Comparison of ENCODE assay signal across 17 cellular contexts in genomic region chrX:7330971-7331746, GRCh38.
DNase-seq lines count a peak whose midpoint lies in the region; TF ChIP-seq lines count a peak whose summit lies in the region.
"Had no signal": no experiment of that assay in that cellular context is flagged by ENCODE, and none has a peak within 500 bp of the region (broad histone marks: within the 10 kb centered on the region; RNA-seq: fewer than 3 reads in every experiment).

No MANE protein-coding gene starts in this region.

- no peaks in the 10 kb centered on the region for H3K36me3 ChIP-seq in neuronal stem cell (replicated peaks in 1 of 2; ENCODE audit: control insufficient read depth in 2 of 2, insufficient read depth in 2 of 2, low read length in 2 of 2)
- H3K36me3 ChIP-seq: neutrophil had no signal

- no peak overlapping the region for H4K8ac ChIP-seq in neuronal stem cell (ENCODE audit: low read depth, low read length)

- H4K91ac ChIP-seq in neuronal stem cell (ENCODE audit: low read depth, low read length, poor library complexity): no peak overlapping the region

- peak; percentile 89 for DNase-seq in AG04449 (ENCODE audit: low read depth, low spot score)
- peak; percentile 80 for DNase-seq in HS-5 (ENCODE audit: low read depth)
- no peak for DNase-seq in coronary artery (ENCODE audit: low spot score)
- no peak for DNase-seq in neuronal stem cell (ENCODE audit: low spot score)
- DNase-seq in NCI-H510A treated with DMSO at 0.1 percent for 48 hours (lab: John Stamatoyannopoulos, UW): no peak
- no peak for DNase-seq in NCI-H524 (lab: John Stamatoyannopoulos, UW)
- no peak for DNase-seq in LoVo (ENCODE audit: low spot score)
- no peak for DNase-seq in activated naive CD8-positive, alpha-beta T cell treated with anti-CD3 and anti-CD28 coated beads for 36 hours
- DNase-seq: activated naive CD8-positive, alpha-beta T cell treated with anti-CD3 and anti-CD28 coated beads, Interleukin-2, amount 10 ng/mL, durations not matched to agents 7 days and 5 days; DMS79 treated with DMSO at 0.1 percent for 48 hours; endodermal cell; MM.1S; NCI-H2171 had no signal

- no peaks in the 10 kb centered on the region for H3K27me3 Mint-ChIP-seq in activated naive CD8-positive, alpha-beta T cell treated with anti-CD3 and anti-CD28 coated beads for 36 hours
- H3K27me3 Mint-ChIP-seq: activated naive CD8-positive, alpha-beta T cell treated with anti-CD3 and anti-CD28 coated beads, Interleukin-2, amount 10 ng/mL, durations not matched to agents 7 days and 5 days had no signal

- no peak overlapping the region for H2BK15ac ChIP-seq in neuronal stem cell (ENCODE audit: low read length)

- H3K9me3 Mint-ChIP-seq in activated naive CD8-positive, alpha-beta T cell treated with anti-CD3 and anti-CD28 coated beads for 36 hours: peaks cover 1% of the 10 kb centered on the region
- H3K9me3 Mint-ChIP-seq: activated naive CD8-positive, alpha-beta T cell treated with anti-CD3 and anti-CD28 coated beads, Interleukin-2, amount 10 ng/mL, durations not matched to agents 7 days and 5 days; endodermal cell had no signal

- H3K4me2 ChIP-seq in neuronal stem cell (ENCODE audit: insufficient read depth, low read length, poor library complexity, severe bottlenecking): no peak overlapping the region
- H3K4me2 ChIP-seq: BLaER1 had no signal

- no peak overlapping the region for H2BK120ac ChIP-seq in neuronal stem cell (ENCODE audit: low read depth, low read length)

- no peak overlapping the region for H3K27ac Mint-ChIP-seq in activated naive CD8-positive, alpha-beta T cell treated with anti-CD3 and anti-CD28 coated beads for 36 hours
- H3K27ac Mint-ChIP-seq: activated naive CD8-positive, alpha-beta T cell treated with anti-CD3 and anti-CD28 coated beads, Interleukin-2, amount 10 ng/mL, durations not matched to agents 7 days and 5 days; endodermal cell had no signal

- CTCF ChIA-PET in AG04449 (lab: Yijun Ruan, JAX): no interaction called here

- peak overlapping the region; percentile 11 for H2AFZ ChIP-seq in neuronal stem cell (ENCODE audit: low read length)

- WGBS in neuronal stem cell (ENCODE audit: extremely low coverage in 2 of 2, insufficient read length in 2 of 2, insufficient replicate concordance in 1 of 2), 2 donors: no CpG with 5 or more reads among the region's 11 CpGs

- no peaks in the 10 kb centered on the region for H3K9me3 ChIP-seq in neuronal stem cell (replicated peaks in 1 of 2; ENCODE audit: control insufficient read depth in 2 of 2, insufficient read depth in 1 of 2, low read depth in 1 of 2, low read length in 2 of 2)
- H3K9me3 ChIP-seq: neutrophil had no signal

- H3K4me3 ChIP-seq in AG04449 (ENCODE audit: low read depth, low read length): no peak overlapping the region
- H3K4me3 ChIP-seq in coronary artery: no peak overlapping the region
- no peak overlapping the region for H3K4me3 ChIP-seq in neuronal stem cell (ENCODE audit: low read length in 2 of 2)
- H3K4me3 ChIP-seq: BLaER1, lung had no signal

- H3K4me1 Mint-ChIP-seq in activated naive CD8-positive, alpha-beta T cell treated with anti-CD3 and anti-CD28 coated beads for 36 hours: no peaks in the 10 kb centered on the region
- H3K4me1 Mint-ChIP-seq: activated naive CD8-positive, alpha-beta T cell treated with anti-CD3 and anti-CD28 coated beads, Interleukin-2, amount 10 ng/mL, durations not matched to agents 7 days and 5 days; endodermal cell had no signal

- H2BK5ac ChIP-seq in neuronal stem cell (ENCODE audit: low read length): no peak overlapping the region

- no peak overlapping the region for H3K14ac ChIP-seq in neuronal stem cell (ENCODE audit: low read length)

- no peak overlapping the region for H3K4me3 Mint-ChIP-seq in activated naive CD8-positive, alpha-beta T cell treated with anti-CD3 and anti-CD28 coated beads for 36 hours
- H3K4me3 Mint-ChIP-seq: activated naive CD8-positive, alpha-beta T cell treated with anti-CD3 and anti-CD28 coated beads, Interleukin-2, amount 10 ng/mL, durations not matched to agents 7 days and 5 days; endodermal cell had no signal

- TF ChIP-seq CTCF in AG04449 (IDR thresholded peaks at IDR 0.05; ENCODE audit: insufficient read depth, low read length, missing control alignments) (no peak), coronary artery (IDR thresholded peaks at IDR 0.05) (no peak)

- no peak overlapping the region for H2AK5ac ChIP-seq in neuronal stem cell (ENCODE audit: low read depth, low read length)

- H3K18ac ChIP-seq in neuronal stem cell (ENCODE audit: low read length): no peak overlapping the region

- no peak overlapping the region for H3K9ac ChIP-seq in neuronal stem cell (ENCODE audit: low read depth, low read length, poor library complexity)
- H3K9ac ChIP-seq: BLaER1 had no signal

- POLR2A ChIA-PET in AG04449 (lab: Yijun Ruan, JAX): no interaction called here

- no peak overlapping the region for H3K23ac ChIP-seq in neuronal stem cell (ENCODE audit: low read depth, low read length, poor library complexity)

- H3K27ac ChIP-seq in coronary artery (peak overlapping the region; percentile 42 to 76), neuronal stem cell (replicated peaks; ENCODE audit: low read length) (no peak overlapping the region)
- H3K27ac ChIP-seq: BLaER1, neutrophil, VCaP had no signal

- H3K4ac ChIP-seq in neuronal stem cell (ENCODE audit: low read length): no peak overlapping the region

- H3K36me3 Mint-ChIP-seq in activated naive CD8-positive, alpha-beta T cell treated with anti-CD3 and anti-CD28 coated beads for 36 hours: peaks cover 4% of the 10 kb centered on the region
- H3K36me3 Mint-ChIP-seq: activated naive CD8-positive, alpha-beta T cell treated with anti-CD3 and anti-CD28 coated beads, Interleukin-2, amount 10 ng/mL, durations not matched to agents 7 days and 5 days had no signal

- H3K79me1 ChIP-seq in neuronal stem cell (ENCODE audit: low read depth, low read length): no peaks in the 10 kb centered on the region

- H2BK12ac ChIP-seq in neuronal stem cell (ENCODE audit: low read length): no peak overlapping the region

- no peaks in the 10 kb centered on the region for H3K27me3 ChIP-seq in neuronal stem cell (ENCODE audit: control insufficient read depth in 3 of 3, insufficient read depth in 3 of 3, low read depth in 1 of 3, low read length in 3 of 3)
- H3K27me3 ChIP-seq: BLaER1, neutrophil had no signal

- no peaks in the 10 kb centered on the region for H3K4me1 ChIP-seq in neuronal stem cell (ENCODE audit: control insufficient read depth in 2 of 2, insufficient read depth in 1 of 2, low read depth in 1 of 2, low read length in 2 of 2)
- H3K4me1 ChIP-seq: BLaER1 had no signal

Comparison
In these comparisons a context has a peak if more than half of its experiments do, and no peak if none do; other contexts are left out.
1. DNase-seq: peak in AG04449 (single experiment) and HS-5 (single experiment); none in coronary artery (single experiment), neuronal stem cell (single experiment), NCI-H510A treated with DMSO at 0.1 percent for 48 hours (single experiment), NCI-H524 (0 of 2), LoVo (single experiment) and activated naive CD8-positive, alpha-beta T cell treated with anti-CD3 and anti-CD28 coated beads for 36 hours (single experiment).